ENCODE assay signal across 9 cellular contexts in genomic region chr13:32969516-32969941, GRCh38. TPM values are rescaled to one million over a fixed set of nuclear protein-coding genes. Genes with fewer than 3 reads are reported as not detected.
DNase-seq lines count a peak whose midpoint lies in the region; ATAC-seq and TF ChIP-seq lines count a peak whose summit lies in the region.
"Had no signal": no experiment of that assay in that cellular context is flagged by ENCODE, and none has a peak within 500 bp of the region (broad histone marks: within the 10 kb centered on the region; RNA-seq: fewer than 3 reads in every experiment).

No MANE protein-coding gene starts in this region.

- TF ChIP-seq CTCF in epithelial cell of proximal tubule (conservative IDR thresholded peaks at IDR 0.05; ENCODE audit: low read depth, low read length), result no peak

- intact Hi-C loops in head of caudate nucleus (cut with DNase I), result no loop called here

- H3K27ac ChIP-seq in skeletal muscle tissue (ENCODE audit: low read depth, low read length), result peak overlapping the region; percentile 61
- H3K27ac ChIP-seq: HL-60 had no signal

- peak; percentile 87 for ATAC-seq in GM18520 (IDR thresholded peaks at IDR 0.05; ENCODE audit: unreplicated experiment)
- ATAC-seq in HG03139 (IDR thresholded peaks at IDR 0.05; ENCODE audit: unreplicated experiment), result peak; percentile 75

- H3K9me3 ChIP-seq in skeletal muscle tissue (ENCODE audit: control insufficient read depth in 3 of 3, low read length in 3 of 3), result no peaks in the 10 kb centered on the region

- no peaks in the 10 kb centered on the region for H3K27me3 ChIP-seq in skeletal muscle tissue (ENCODE audit: control insufficient read depth in 3 of 3, insufficient read depth in 3 of 3, low read length in 3 of 3)

- peaks cover 0 to 4% (median 0%) of the 10 kb centered on the region in 3 donors for H3K4me1 ChIP-seq in skeletal muscle tissue (ENCODE audit: control insufficient read depth in 3 of 3, insufficient read depth in 3 of 3, low read length in 3 of 3)

- peak; percentile 97 for DNase-seq in epithelial cell of proximal tubule (ENCODE audit: low read depth)
- no peak for DNase-seq in nucleus accumbens (lab: John Stamatoyannopoulos, UW)
- no peak for DNase-seq in DMS114 treated with DMSO at 0.1 percent for 48 hours (lab: John Stamatoyannopoulos, UW; ENCODE audit: unreplicated experiment)
- DNase-seq in GOT3 (lab: John Stamatoyannopoulos, UW), result no peak
- DNase-seq in head of caudate nucleus, result no peak

- peak overlapping the region in 1 of 3 donors; percentile 11 for H3K9ac ChIP-seq in skeletal muscle tissue (ENCODE audit: low read depth in 1 of 3, low read length in 3 of 3)

- peak overlapping the region; percentile 37 for H3K4me3 ChIP-seq in epithelial cell of proximal tubule (ENCODE audit: low read depth, low read length)
- H3K4me3 ChIP-seq in skeletal muscle tissue (ENCODE audit: low read length in 3 of 3), result peak overlapping the region in 2 of 3 donors; percentile 13 to 33

- H3K36me3 ChIP-seq in skeletal muscle tissue (ENCODE audit: control insufficient read depth in 3 of 3, insufficient read depth in 3 of 3, low read length in 3 of 3), result no peaks in the 10 kb centered on the region

RNA-seq across cellular contexts. Expression of gene KL, which starts 46.7 kb away (rescaled TPM):
- 0.36 and 1.4 TPM in 2 replicates for total RNA-seq in epithelial cell of proximal tubule
- total RNA-seq in skeletal muscle tissue, result 2.6 TPM
